9 cellular contexts compared by ENCODE assay signal in the genomic region with DNA sequence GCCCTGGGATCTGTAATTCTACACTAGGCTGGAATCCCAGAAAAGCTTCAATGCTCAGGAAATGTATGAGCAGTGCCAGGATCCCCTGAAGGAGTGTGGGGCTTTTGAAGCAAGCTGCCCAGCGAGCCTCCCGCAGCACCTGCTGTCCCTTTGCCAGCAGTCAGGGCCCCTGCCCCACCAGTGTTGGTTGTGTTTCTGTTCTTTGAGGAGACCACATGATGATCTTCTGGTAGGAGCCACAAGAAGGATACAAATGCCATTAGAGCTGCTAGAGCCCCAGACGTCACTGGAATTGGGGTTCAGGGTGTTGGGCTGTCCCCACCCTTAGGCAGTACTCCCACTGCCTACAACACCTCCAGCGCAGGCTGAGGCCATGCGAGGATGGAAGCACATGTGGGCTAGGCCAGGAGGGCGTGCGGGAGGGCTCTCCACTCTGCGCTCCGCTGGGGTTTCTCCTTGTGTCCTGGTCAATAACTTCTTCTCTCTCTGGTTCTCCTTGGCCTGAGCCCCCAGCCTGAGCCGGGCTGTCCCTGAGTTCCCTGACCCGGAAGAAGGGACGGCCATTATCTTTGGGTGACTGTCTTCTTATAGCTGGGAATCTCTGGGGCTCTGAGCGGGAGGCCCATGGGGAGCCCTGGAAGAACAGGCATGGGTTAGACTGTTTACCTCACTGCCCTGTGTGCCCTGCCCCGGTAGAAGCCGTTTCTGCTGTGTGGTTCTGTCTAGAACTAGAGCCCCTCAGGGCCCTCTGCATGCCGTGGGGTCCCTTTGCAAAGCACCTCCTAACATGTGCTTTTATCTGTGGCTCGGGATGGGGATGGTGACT.
DNase-seq lines count a peak whose midpoint lies in the region; ATAC-seq lines count a peak whose summit lies in the region.
"Had no signal": no experiment of that assay in that cellular context is flagged by ENCODE, and none has a peak within 500 bp of the region (broad histone marks: within the 10 kb centered on the region; RNA-seq: fewer than 3 reads in every experiment).

No MANE protein-coding gene starts in this region.

- H3K27ac ChIP-seq in HUES48 (ENCODE audit: low read depth, low read length) (peak overlapping the region; percentile 74), right cardiac atrium (ENCODE audit: low read length) (peak overlapping the region; percentile 69), skin epidermis (peak overlapping the region in 19 of 21 experiments; percentile 39 to 86 (median 75))

- DNase-seq in activated CD4-positive, alpha-beta memory T cell treated with anti-CD3 and anti-CD28 coated beads for 36 hours = peak; percentile 51
- DNase-seq in right cardiac atrium (no peak), NCI-H1105 treated with DMSO at 0.1 percent for 48 hours (lab: John Stamatoyannopoulos, UW) (no peak)
- DNase-seq: NCI-H82 had no signal

- POLR2A ChIA-PET in activated CD4-positive, alpha-beta memory T cell treated with anti-CD3 and anti-CD28 coated beads for 36 hours (lab: Charles Lee) = interaction anchor here (0.6 to 6.6 kb wide), 9 partner anchors 8 to 31 kb away, joined by 3 to 62 read pairs (median 5); no protein-coding TSS in a partner anchor

- WGBS in right cardiac atrium = 55% methylated on average over 17 of the region's 17 CpGs

- peak overlapping the region; percentile 98 for H3K27ac Mint-ChIP-seq in activated CD4-positive, alpha-beta memory T cell treated with anti-CD3 and anti-CD28 coated beads for 36 hours

- H3K4me1 ChIP-seq in HUES48 (ENCODE audit: control insufficient read depth, insufficient read depth, low read length) (peaks cover 48% of the 10 kb centered on the region), right cardiac atrium (ENCODE audit: control insufficient read depth, insufficient read depth, low read length) (peaks cover 47% of the 10 kb centered on the region)

- no peak overlapping the region for H3K4me3 ChIP-seq in HUES48 (ENCODE audit: low read depth, low read length)
- H3K4me3 ChIP-seq in right cardiac atrium (ENCODE audit: low read length) = no peak overlapping the region
- no peak overlapping the region for H3K4me3 ChIP-seq in skin epidermis

- CTCF ChIA-PET in activated CD4-positive, alpha-beta memory T cell treated with anti-CD3 and anti-CD28 coated beads for 36 hours (lab: Charles Lee) = interaction anchor here (1.9 to 8.0 kb wide), 3 partner anchors 27 to 44 kb away, joined by 7 to 64 read pairs (median 11); no protein-coding TSS in a partner anchor

- intact Hi-C loops in activated CD4-positive, alpha-beta memory T cell treated with anti-CD3 and anti-CD28 coated beads for 36 hours (cut with micrococcal nuclease) = loop anchor here (1.0 to 5.0 kb wide), 2 partner anchors 8 to 361 kb away; a partner anchor contains a TSS
- intact Hi-C loops in right cardiac atrium (cut with DNase I) = no loop called here

- H3K4me1 Mint-ChIP-seq in activated CD4-positive, alpha-beta memory T cell treated with anti-CD3 and anti-CD28 coated beads for 36 hours (ENCODE audit: low read depth) = peaks cover 93% of the 10 kb centered on the region

- H3K36me3 ChIP-seq in HUES48 (ENCODE audit: control insufficient read depth, insufficient read depth, low read length) = no peaks in the 10 kb centered on the region

- H3K27me3 ChIP-seq in HUES48 (ENCODE audit: control insufficient read depth, insufficient read depth, low read length) (no peaks in the 10 kb centered on the region), right cardiac atrium (ENCODE audit: control insufficient read depth, insufficient read depth) (no peaks in the 10 kb centered on the region)

- H3K9me3 Mint-ChIP-seq in activated CD4-positive, alpha-beta memory T cell treated with anti-CD3 and anti-CD28 coated beads for 36 hours = no peaks in the 10 kb centered on the region

- no peak overlapping the region for H3K9ac ChIP-seq in HUES48 (ENCODE audit: low read depth, low read length)

- no peak for ATAC-seq in right cardiac atrium
- no peak for ATAC-seq in GM21717 (IDR thresholded peaks at IDR 0.05; ENCODE audit: unreplicated experiment)
- ATAC-seq in GM18907 (IDR thresholded peaks at IDR 0.05; ENCODE audit: unreplicated experiment) = no peak
- no peak for ATAC-seq in HG03159 (IDR thresholded peaks at IDR 0.05; ENCODE audit: unreplicated experiment)

- peaks cover 17% of the 10 kb centered on the region for H3K36me3 Mint-ChIP-seq in activated CD4-positive, alpha-beta memory T cell treated with anti-CD3 and anti-CD28 coated beads for 36 hours

- H3K4me3 Mint-ChIP-seq in activated CD4-positive, alpha-beta memory T cell treated with anti-CD3 and anti-CD28 coated beads for 36 hours = peak overlapping the region; percentile 54

- H3K9me3 ChIP-seq in HUES48 (ENCODE audit: control insufficient read depth, insufficient read depth, low read length) (no peaks in the 10 kb centered on the region), right cardiac atrium (ENCODE audit: control insufficient read depth, low read length) (no peaks in the 10 kb centered on the region)

- no peaks in the 10 kb centered on the region for H3K27me3 Mint-ChIP-seq in activated CD4-positive, alpha-beta memory T cell treated with anti-CD3 and anti-CD28 coated beads for 36 hours
